Comparison of ENCODE assay signal across 9 cellular contexts in genomic region chr1:110675060-110675791, GRCh38. TPM values are rescaled to one million over a fixed set of nuclear protein-coding genes. Genes with fewer than 3 reads are reported as not detected.
DNase-seq lines count a peak whose midpoint lies in the region; ATAC-seq lines count a peak whose summit lies in the region.
"Had no signal": no experiment of that assay in that cellular context is flagged by ENCODE, and none has a peak within 500 bp of the region (broad histone marks: within the 10 kb centered on the region; RNA-seq: fewer than 3 reads in every experiment).

No MANE protein-coding gene starts in this region.

- H3K9ac ChIP-seq in HUES6 (ENCODE audit: low read length), result no peak overlapping the region

- ATAC-seq in naive thymus-derived CD4-positive, alpha-beta T cell, result no peak
- ATAC-seq in HG03159 (IDR thresholded peaks at IDR 0.05; ENCODE audit: unreplicated experiment) (no peak), GM18909 (IDR thresholded peaks at IDR 0.05; ENCODE audit: poor library complexity, unreplicated experiment) (no peak)

- H3K9me3 ChIP-seq in HUES6 (ENCODE audit: control insufficient read depth, insufficient read depth, low read depth, low read length) (no peaks in the 10 kb centered on the region), ectodermal cell (ENCODE audit: control insufficient read depth, low read length) (no peaks in the 10 kb centered on the region)
- H3K9me3 ChIP-seq in naive thymus-derived CD4-positive, alpha-beta T cell (ENCODE audit: control insufficient read depth in 2 of 3, low read length in 3 of 3), result no peaks in the 10 kb centered on the region

- H3K4me1 ChIP-seq in ACC112 (ENCODE audit: control insufficient read depth, insufficient read depth, low read length, unreplicated experiment) (no peaks in the 10 kb centered on the region), HUES6 (ENCODE audit: control insufficient read depth, insufficient read depth, low read length) (no peaks in the 10 kb centered on the region), ectodermal cell (ENCODE audit: control insufficient read depth, insufficient read depth, low read length) (no peaks in the 10 kb centered on the region)
- H3K4me1 ChIP-seq in naive thymus-derived CD4-positive, alpha-beta T cell (ENCODE audit: control insufficient read depth in 2 of 2, insufficient read depth in 2 of 2, low read length in 2 of 2), result peaks cover 5% of the 10 kb centered on the region in 2 donors

- peak overlapping the region; percentile 21; the same call in 1 of the 2 replicates for H3K4me3 ChIP-seq in ACC112 (ENCODE audit: low read depth, low read length)
- peak overlapping the region; percentile 74 for H3K4me3 ChIP-seq in HUES6 (ENCODE audit: low read depth, low read length)
- H3K4me3 ChIP-seq in ectodermal cell (ENCODE audit: insufficient read depth, low read depth, low read length), result peak overlapping the region; percentile 47
- H3K4me3 ChIP-seq in naive thymus-derived CD4-positive, alpha-beta T cell (ENCODE audit: low read length), result peak overlapping the region; percentile 97

- peak overlapping the region; percentile 58 to 88 (median 86) for H3K27ac Mint-ChIP-seq in naive thymus-derived CD4-positive, alpha-beta T cell

- peaks cover 30 to 54% (median 49%) of the 10 kb centered on the region in 7 donors for H3K4me1 Mint-ChIP-seq in naive thymus-derived CD4-positive, alpha-beta T cell

- H3K4me3 Mint-ChIP-seq in naive thymus-derived CD4-positive, alpha-beta T cell, result peak overlapping the region; percentile 55 to 100 (median 83)

- no peaks in the 10 kb centered on the region for H3K36me3 ChIP-seq in ACC112 (ENCODE audit: insufficient read depth, low read length)
- no peaks in the 10 kb centered on the region for H3K36me3 ChIP-seq in HUES6 (ENCODE audit: control insufficient read depth, insufficient read depth, low read length)
- no peaks in the 10 kb centered on the region for H3K36me3 ChIP-seq in ectodermal cell (ENCODE audit: control insufficient read depth, insufficient read depth, low read length)
- peaks cover 0 to 15% (median 5%) of the 10 kb centered on the region in 3 experiments for H3K36me3 ChIP-seq in naive thymus-derived CD4-positive, alpha-beta T cell (ENCODE audit: control insufficient read depth in 2 of 3, insufficient read depth in 3 of 3, low read length in 3 of 3)

- POLR2A ChIA-PET in naive thymus-derived CD4-positive, alpha-beta T cell (lab: Charles Lee), result interaction anchor here (1.0 to 8.8 kb wide), 8 partner anchors 8 to 112 kb away, joined by 4 to 121 read pairs (median 26); no protein-coding TSS in a partner anchor

- intact Hi-C loops in naive thymus-derived CD4-positive, alpha-beta T cell (cut with micrococcal nuclease), result loop anchor here in 1 of 2 donors (1.0 kb wide), 1 partner anchor 465 kb away; the partner anchor contains the start of genes CEPT1 and DRAM2

- peaks cover 0 to 9% (median 0%) of the 10 kb centered on the region in 11 donors for H3K9me3 Mint-ChIP-seq in naive thymus-derived CD4-positive, alpha-beta T cell

- H2AFZ ChIP-seq in ACC112 (ENCODE audit: low read length, unreplicated experiment), result no peak overlapping the region

- H3K27me3 Mint-ChIP-seq in naive thymus-derived CD4-positive, alpha-beta T cell, result peaks cover 0 to 2% (median 0%) of the 10 kb centered on the region in 5 donors

- H3K36me3 Mint-ChIP-seq in naive thymus-derived CD4-positive, alpha-beta T cell, result peaks cover 12 to 56% (median 22%) of the 10 kb centered on the region in 5 donors

- CTCF ChIA-PET in naive thymus-derived CD4-positive, alpha-beta T cell (lab: Charles Lee), result interaction anchor here (1.0 to 3.7 kb wide), 10 partner anchors 8 to 107 kb away, joined by 3 to 25 read pairs (median 11); no protein-coding TSS in a partner anchor

- peak in 4 of 9 donors; percentile 11 to 22 (median 14) for DNase-seq in naive thymus-derived CD4-positive, alpha-beta T cell
- no peak for DNase-seq in stimulated activated CD8-positive, alpha-beta memory T cell treated with anti-CD3 and anti-CD28 coated beads, Interleukin-4, amount 100 ng/mL, for 48 hours
- DNase-seq in effector CD4-positive, alpha-beta T cell, result no peak

- no peaks in the 10 kb centered on the region for H3K79me2 ChIP-seq in ACC112 (ENCODE audit: control insufficient read depth, insufficient read depth, low read length, unreplicated experiment)

- H3K27ac ChIP-seq in ACC112 (ENCODE audit: low read depth, low read length), result no peak overlapping the region
- no peak overlapping the region for H3K27ac ChIP-seq in HUES6 (ENCODE audit: low read depth, low read length)
- H3K27ac ChIP-seq in ectodermal cell (ENCODE audit: insufficient read depth, low read depth, low read length, poor library complexity, severe bottlenecking), result no peak overlapping the region
- H3K27ac ChIP-seq in naive thymus-derived CD4-positive, alpha-beta T cell (ENCODE audit: low read depth, low read length), result peak overlapping the region; percentile 88

- 2 to 3% methylated on average over 57 of the region's 57 CpGs for WGBS in ectodermal cell, 2 experiments

- H3K27me3 ChIP-seq in ACC112 (ENCODE audit: insufficient read depth, low read length) (peaks cover 74% of the 10 kb centered on the region), HUES6 (ENCODE audit: control insufficient read depth, insufficient read depth, low read length) (peaks cover 80% of the 10 kb centered on the region), ectodermal cell (ENCODE audit: control insufficient read depth, insufficient read depth, low read length, poor library complexity, severe bottlenecking) (peaks cover 82% of the 10 kb centered on the region)
- no peaks in the 10 kb centered on the region for H3K27me3 ChIP-seq in naive thymus-derived CD4-positive, alpha-beta T cell (ENCODE audit: control insufficient read depth in 2 of 2, insufficient read depth in 2 of 2, low read length in 2 of 2)

RNA-seq across cellular contexts. Expression of gene KCNA3, which starts 0.5 kb away (rescaled TPM):
- 0.50 TPM for polyA plus RNA-seq in ectodermal cell (2013, experiment 1 of 4)
- 0.28 TPM for polyA plus RNA-seq in ectodermal cell (2013, experiment 2 of 4)
- 0.48 TPM for polyA plus RNA-seq in ectodermal cell (2013, experiment 3 of 4)
- 0.49 TPM for polyA plus RNA-seq in ectodermal cell (2013, experiment 4 of 4)
- 100 to 1,000 TPM in 3 of 5 experiments, 10 to 100 TPM in 2; 74.1 to 115 (median 108) TPM for total RNA-seq in naive thymus-derived CD4-positive, alpha-beta T cell
- 100 to 1,000 TPM; 105 to 114 TPM for polyA plus RNA-seq in naive thymus-derived CD4-positive, alpha-beta T cell
- total RNA-seq: M059J had no signal

Comparison
In these comparisons a context has a peak if more than half of its experiments do, and no peak if none do; other contexts are left out.
1. H3K4me3 ChIP-seq: peak in every context shown above with its lines; median percentile 97 in naive thymus-derived CD4-positive, alpha-beta T cell; 74 in HUES6; 47 in ectodermal cell; 21 in ACC112.